In genomic region chr9:95511952-95512750, GRCh38 we compare ENCODE assay signal across 8 cellular contexts. TPM values are rescaled to one million over a fixed set of nuclear protein-coding genes. Genes with fewer than 3 reads are reported as not detected.
DNase-seq lines count a peak whose midpoint lies in the region; FAIRE-seq and TF ChIP-seq lines count a peak whose summit lies in the region.

No MANE protein-coding gene starts in this region.

- H3K27ac Mint-ChIP-seq in Caco-2 (ENCODE audit: unreplicated experiment) (peak overlapping the region; percentile 87), mesothelial cell of epicardium (peak overlapping the region; percentile 71)

- H3F3A ChIP-seq in MM.1S (ENCODE audit: insufficient read depth, low read length): peaks cover 30% of the 10 kb centered on the region

- H3K9me3 ChIP-seq in Caco-2: no peaks in the 10 kb centered on the region
- H3K9me3 ChIP-seq in MM.1S (replicated peaks; ENCODE audit: insufficient read depth, low read length): no peaks in the 10 kb centered on the region

- H3K4me3 Mint-ChIP-seq in Caco-2 (ENCODE audit: unreplicated experiment): peak overlapping the region; percentile 93
- H3K4me3 Mint-ChIP-seq in mesothelial cell of epicardium: peak overlapping the region; percentile 83

- no peaks in the 10 kb centered on the region for H3K36me3 ChIP-seq in Caco-2 (ENCODE audit: control insufficient read depth, insufficient read depth, low read length)
- no peaks in the 10 kb centered on the region for H3K36me3 ChIP-seq in MM.1S (replicated peaks; ENCODE audit: insufficient read depth, low read length)
- no peaks in the 10 kb centered on the region for H3K36me3 ChIP-seq in bronchial epithelial cell (ENCODE audit: control insufficient read depth, insufficient read depth, low read length)

- no peak overlapping the region for H3K9ac ChIP-seq in MM.1S (ENCODE audit: low read length)

- no peaks in the 10 kb centered on the region for H3K9me3 Mint-ChIP-seq in Caco-2 (ENCODE audit: unreplicated experiment)
- no peaks in the 10 kb centered on the region for H3K9me3 Mint-ChIP-seq in mesothelial cell of epicardium

- BruUV-seq in Caco-2 (replicated peaks; lab: Mats Ljungman, UMichigan): no TSS peak

- H2AFZ ChIP-seq in MM.1S (ENCODE audit: low read length): no peak overlapping the region

- H3K9me2 ChIP-seq in MM.1S (replicated peaks; ENCODE audit: insufficient read depth, low read length): no peaks in the 10 kb centered on the region

- H3K27me3 ChIP-seq in Caco-2 (replicated peaks; ENCODE audit: control insufficient read depth, insufficient read depth, low read length): no peaks in the 10 kb centered on the region
- no peaks in the 10 kb centered on the region for H3K27me3 ChIP-seq in MM.1S (replicated peaks; ENCODE audit: insufficient read depth, low read length)
- H3K27me3 ChIP-seq in bronchial epithelial cell (ENCODE audit: control insufficient read depth, insufficient read depth, low read length): no peaks in the 10 kb centered on the region

- H3K4me1 ChIP-seq in Caco-2: peaks cover 11% of the 10 kb centered on the region; the same call in 1 of the 2 replicates
- no peaks in the 10 kb centered on the region for H3K4me1 ChIP-seq in MM.1S (ENCODE audit: low read length)

- H3K27me3 Mint-ChIP-seq in Caco-2 (ENCODE audit: insufficient read depth, unreplicated experiment) (no peaks in the 10 kb centered on the region), mesothelial cell of epicardium (ENCODE audit: low read depth) (peaks cover 50% of the 10 kb centered on the region)

- H3K4me3 ChIP-seq in Caco-2 (ENCODE audit: low read depth, low read length) (peak overlapping the region; percentile 94), MM.1S (ENCODE audit: low read length) (peak overlapping the region; percentile 88; the same call in 1 of the 2 replicates), bronchial epithelial cell (ENCODE audit: low read depth, low read length) (peak overlapping the region; percentile 77)

- peak overlapping the region; percentile 94 for H3K4me2 ChIP-seq in MM.1S (ENCODE audit: low read depth, low read length)

- H3K4me1 Mint-ChIP-seq in Caco-2 (ENCODE audit: low read depth, unreplicated experiment): no peaks in the 10 kb centered on the region
- H3K4me1 Mint-ChIP-seq in mesothelial cell of epicardium: peaks cover 33% of the 10 kb centered on the region

- peaks cover 30% of the 10 kb centered on the region for H3K36me3 Mint-ChIP-seq in Caco-2 (ENCODE audit: insufficient read depth, unreplicated experiment)
- no peaks in the 10 kb centered on the region for H3K36me3 Mint-ChIP-seq in mesothelial cell of epicardium

- peaks cover 24% of the 10 kb centered on the region for H3K79me2 ChIP-seq in MM.1S (ENCODE audit: low read length)

- TF ChIP-seq CTCF in Caco-2 (IDR thresholded peaks at IDR 0.05; ENCODE audit: insufficient read depth in 1 of 2, low read depth in 1 of 2, low read length in 1 of 2, severe bottlenecking in 1 of 2, unreplicated experiment in 1 of 2) (no peak), MM.1S (IDR thresholded peaks at IDR 0.05; ENCODE audit: low read length) (no peak), bronchial epithelial cell (IDR thresholded peaks at IDR 0.05; ENCODE audit: insufficient read depth, low read length, severe bottlenecking) (no peak), mesothelial cell of epicardium (IDR thresholded peaks at IDR 0.05; ENCODE audit: unreplicated experiment) (no peak)

- DNase-seq in Caco-2 (peak in 1 of 2 experiments; percentile 33), MM.1S (no peak), bronchial epithelial cell (ENCODE audit: low read depth) (no peak), mesothelial cell of epicardium (ENCODE audit: low spot score in 2 of 2, unreplicated experiment in 2 of 2) (no peak), SIG-M5 (lab: John Stamatoyannopoulos, UW) (no peak), hepatic stellate cell (ENCODE audit: low spot score) (no peak), NCI-H2171 treated with DMSO at 0.1 percent for 48 hours (lab: John Stamatoyannopoulos, UW) (no peak), H4 (ENCODE audit: low spot score) (no peak)

- no peaks in the 10 kb centered on the region for H4K20me1 ChIP-seq in MM.1S (ENCODE audit: insufficient read depth, low read length)

- POLR2A ChIA-PET in Caco-2 (lab: Charles Lee): no interaction called here

- no peak for FAIRE-seq in bronchial epithelial cell (lab: Jason Lieb, UNC)

- intact Hi-C loops in Caco-2 (cut with micrococcal nuclease; ENCODE audit: unreplicated experiment): loop anchor here (2.0 kb wide), 1 partner anchor 363 kb away; the partner anchor contains the start of gene ERCC6L2

- CTCF ChIA-PET in Caco-2 (lab: Charles Lee): no interaction called here

- no peak overlapping the region for H3K27ac ChIP-seq in MM.1S (ENCODE audit: low read length)

RNA-seq across cellular contexts. Expression of gene PTCH1, which starts 4.6 kb away (rescaled TPM):
- total RNA-seq in Caco-2 (2022): 23.3 and 25.9 TPM in 2 replicates
- 0.64 and 1.6 TPM in 2 replicates for total RNA-seq in bronchial epithelial cell
- 29.9 to 36.3 TPM (median 36.1 TPM) in 3 replicates for total RNA-seq in mesothelial cell of epicardium
- 7.5 and 12.3 TPM in 2 replicates for total RNA-seq in H4 (2014; rRNA removed; shearing (Covaris generic))
